In genomic region chr1:194117582-194117981, GRCh38 we compare ENCODE assay signal across 1 cellular context.
TF ChIP-seq lines count a peak whose summit lies in the region.

No MANE protein-coding gene starts in this region.

TF ChIP-seq in GM23338, 12 proteins besides CTCF, POLR2A, EP300 and RAD21 (continued from another document):
- no peak for TF ChIP-seq ZNF462 (CRISPR knock-in tag; IDR thresholded peaks at IDR 0.05)
- TF ChIP-seq NANOG (IDR thresholded peaks at IDR 0.05; ENCODE audit: borderline replicate concordance): no peak
- TF ChIP-seq JUNB (IDR thresholded peaks at IDR 0.05; ENCODE audit: unreplicated experiment): no peak
- no peak for TF ChIP-seq ETS1 (IDR thresholded peaks at IDR 0.05)
- no peak for TF ChIP-seq EZH2 (IDR thresholded peaks at IDR 0.05; ENCODE audit: low read depth, unreplicated experiment)
- TF ChIP-seq ZNF331 (CRISPR knock-in tag; IDR thresholded peaks at IDR 0.05; ENCODE audit: low read depth): no peak
